ENCODE assay signal across 18 cellular contexts in the genomic region with DNA sequence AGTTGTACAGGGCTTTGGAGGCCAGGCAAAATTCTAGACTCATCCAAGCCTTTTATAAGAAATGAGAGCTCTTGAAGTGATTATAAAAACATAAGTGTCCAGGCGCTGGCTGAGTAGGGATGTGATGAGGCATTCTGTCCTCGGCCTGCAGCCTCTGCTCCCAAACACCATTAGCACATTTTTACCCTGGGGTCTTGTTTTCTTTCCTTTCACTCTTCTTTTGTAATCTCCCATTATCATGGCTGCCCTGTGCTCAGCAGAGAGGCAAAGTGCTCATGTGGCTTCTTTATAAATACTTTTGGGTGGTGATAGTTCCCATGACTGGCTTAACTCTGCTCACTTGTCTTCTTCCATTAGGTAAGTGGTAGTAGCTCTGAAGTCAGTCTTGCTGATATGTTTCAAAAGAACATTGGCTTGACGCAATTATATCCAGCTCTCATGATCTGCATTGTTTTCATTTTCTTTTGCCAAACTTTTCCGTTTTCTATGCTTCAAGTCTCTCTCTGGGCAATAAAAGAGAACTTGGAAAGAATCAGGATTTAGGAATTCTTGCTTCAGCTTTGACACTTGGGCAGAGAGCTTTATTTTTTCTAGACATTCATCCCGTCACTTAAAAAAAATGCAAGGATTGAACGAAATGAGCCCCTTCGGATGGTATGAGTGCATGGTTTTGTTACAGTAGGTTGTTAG.
DNase-seq lines count a peak whose midpoint lies in the region; ATAC-seq, FAIRE-seq and TF ChIP-seq lines count a peak whose summit lies in the region.
"Had no signal": no experiment of that assay in that cellular context is flagged by ENCODE, and none has a peak within 500 bp of the region (broad histone marks: within the 10 kb centered on the region; RNA-seq: fewer than 3 reads in every experiment).

No MANE protein-coding gene starts in this region.

- H3K23ac ChIP-seq in IMR-90 (ENCODE audit: low read depth, low read length), result 0 out of 2 replicates have a peak overlapping the region, but pooled peaks have one; percentile 8

- H3K9me3 Mint-ChIP-seq in Calu3 (ENCODE audit: low read depth, unreplicated experiment), result no peaks in the 10 kb centered on the region
- H3K9me3 Mint-ChIP-seq: activated naive CD8-positive, alpha-beta T cell treated with anti-CD3 and anti-CD28 coated beads for 36 hours; stimulated activated naive CD8-positive, alpha-beta T cell treated with anti-CD3 and anti-CD28 coated beads, Interleukin-15, Interleukin-2, amounts not matched to agents 100 ng/mL and 50 ng/mL, for 24 hours had no signal

- no peaks in the 10 kb centered on the region for H3K4me1 Mint-ChIP-seq in Calu3 (ENCODE audit: low read depth, unreplicated experiment)
- H3K4me1 Mint-ChIP-seq: activated naive CD8-positive, alpha-beta T cell treated with anti-CD3 and anti-CD28 coated beads for 36 hours; CD14-positive monocyte had no signal

- CTCF ChIA-PET in IMR-90 (lab: Yijun Ruan, JAX), result no interaction called here
- CTCF ChIA-PET in Calu3 (lab: Charles Lee), result no interaction called here

- H3K14ac ChIP-seq in IMR-90 (replicated peaks; ENCODE audit: low read depth, low read length), result 0 out of 2 replicates have a peak overlapping the region, but pooled peaks have one; percentile 45

- H2AK5ac ChIP-seq in IMR-90 (ENCODE audit: low read depth, low read length), result peak overlapping the region; percentile 71; the same call in 1 of the 2 replicates

- peak overlapping the region; percentile 16 for H3K27ac ChIP-seq in IMR-90 (ENCODE audit: insufficient read depth, low read length)
- H3K27ac ChIP-seq: epithelial cell of prostate had no signal

- H3K4me3 Mint-ChIP-seq in Calu3 (ENCODE audit: low read depth, unreplicated experiment), result no peak overlapping the region
- H3K4me3 Mint-ChIP-seq: activated naive CD8-positive, alpha-beta T cell treated with anti-CD3 and anti-CD28 coated beads for 36 hours; CD14-positive monocyte; stimulated activated naive CD8-positive, alpha-beta T cell treated with anti-CD3 and anti-CD28 coated beads, Interleukin-15, Interleukin-2, amounts not matched to agents 100 ng/mL and 50 ng/mL, for 24 hours had no signal

- no peak overlapping the region for H2BK15ac ChIP-seq in IMR-90 (ENCODE audit: low read depth, low read length)

- H4K91ac ChIP-seq in IMR-90 (ENCODE audit: insufficient read depth, low read depth, low read length), result peak overlapping the region; percentile 21; the same call in 1 of the 2 replicates

- H3K36me3 ChIP-seq in IMR-90 (ENCODE audit: control insufficient read depth, insufficient read depth, low read length), result no peaks in the 10 kb centered on the region; the same call in 1 of the 2 replicates

- no peak overlapping the region for H2AK9ac ChIP-seq in IMR-90 (replicated peaks; ENCODE audit: low read depth, low read length, poor library complexity)

- H2BK120ac ChIP-seq in IMR-90 (ENCODE audit: low read depth, low read length), result peak overlapping the region; percentile 34

- TF ChIP-seq RAD21 in IMR-90 (IDR thresholded peaks at IDR 0.05; ENCODE audit: low read length), result no peak

- no peak for TF ChIP-seq CTCF in IMR-90 (conservative IDR thresholded peaks at IDR 0.05; ENCODE audit: low read depth, low read length)
- TF ChIP-seq CTCF in fibroblast of villous mesenchyme (IDR thresholded peaks at IDR 0.05; ENCODE audit: insufficient read depth, low read depth, low read length), result no peak
- TF ChIP-seq CTCF in Calu3 (IDR thresholded peaks at IDR 0.05; ENCODE audit: unreplicated experiment), result no peak

- ATAC-seq in IMR-90 (ENCODE audit: low read depth), result peak; percentile 90

- H3K79me1 ChIP-seq in IMR-90 (ENCODE audit: low read depth in 1 of 2, low read length in 2 of 2), result peaks cover 21 to 37% of the 10 kb centered on the region in 2 experiments

- TF ChIP-seq POLR2A in IMR-90 (IDR thresholded peaks at IDR 0.05; ENCODE audit: low read depth, low read length), result no peak
- TF ChIP-seq POLR2A in GM12891 (IDR thresholded peaks at IDR 0.05; ENCODE audit: low read depth, low read length), result no peak

- no peaks in the 10 kb centered on the region for H3K9me3 ChIP-seq in IMR-90 (ENCODE audit: control insufficient read depth, insufficient read depth, low read length)

- no peaks in the 10 kb centered on the region for H3K27me3 Mint-ChIP-seq in Calu3 (ENCODE audit: unreplicated experiment)

- H3K4ac ChIP-seq in IMR-90 (ENCODE audit: low read depth, low read length), result 0 out of 2 replicates have a peak overlapping the region, but pooled peaks have one; percentile 64

- intact Hi-C loops in IMR-90 (cut with micrococcal nuclease) (no loop called here), Calu3 (cut with micrococcal nuclease; ENCODE audit: unreplicated experiment) (no loop called here)

- H3K27ac Mint-ChIP-seq in Calu3 (ENCODE audit: unreplicated experiment), result no peak overlapping the region
- H3K27ac Mint-ChIP-seq: activated naive CD8-positive, alpha-beta T cell treated with anti-CD3 and anti-CD28 coated beads for 36 hours; CD14-positive monocyte; stimulated activated naive CD8-positive, alpha-beta T cell treated with anti-CD3 and anti-CD28 coated beads, Interleukin-15, Interleukin-2, amounts not matched to agents 100 ng/mL and 50 ng/mL, for 24 hours had no signal

- no peaks in the 10 kb centered on the region for H3K27me3 ChIP-seq in IMR-90 (ENCODE audit: control insufficient read depth, insufficient read depth, low read length)

- no peak for FAIRE-seq in GM12891 (lab: Jason Lieb, UNC)
- FAIRE-seq: HTR-8/SVneo had no signal

- H3K4me2 ChIP-seq in IMR-90 (ENCODE audit: low read depth, low read length), result peak overlapping the region; percentile 35; the same call in 1 of the 2 replicates

- no CpG with 5 or more reads among the region's 7 CpGs for WGBS in IMR-90 (ENCODE audit: extremely low coverage in 2 of 2, insufficient read length in 1 of 2), 2 experiments

- H3K4me3 ChIP-seq in IMR-90 (ENCODE audit: insufficient read depth, low read depth, low read length) (no peak overlapping the region), fibroblast of villous mesenchyme (ENCODE audit: low read depth, low read length) (no peak overlapping the region), skeletal muscle cell (ENCODE audit: low read depth, low read length) (no peak overlapping the region)
- H3K4me3 ChIP-seq: skin epidermis had no signal

- in situ Hi-C loops in IMR-90 (cut with MboI; ENCODE audit: low sequenced_read_pairs), result no loop called here

- no peak overlapping the region for H3K56ac ChIP-seq in IMR-90 (ENCODE audit: extremely low read depth, insufficient read depth, low read length)

- peaks cover 6% of the 10 kb centered on the region for H3K9me1 ChIP-seq in IMR-90 (ENCODE audit: insufficient read depth, low read length)

- dilution Hi-C loops in IMR-90 (cut with HindIII; ENCODE audit: low sequenced_read_pairs, unreplicated experiment), result no loop called here

- DNase-seq in AG20443 (ENCODE audit: low spot score) (peak; percentile 32), IMR-90 (peak; percentile 59), fibroblast of villous mesenchyme (ENCODE audit: low read depth) (peak; percentile 82), skeletal muscle cell (ENCODE audit: low read depth) (peak; percentile 41), Calu3 (no peak), HUDEP-2 (lab: John Stamatoyannopoulos, UW; ENCODE audit: unreplicated experiment in 76 of 76) (no peak), GM12891 (ENCODE audit: insufficient read length, low spot score) (no peak)
- DNase-seq in stimulated activated CD4-positive, alpha-beta T cell treated with anti-CD3 and anti-CD28 coated beads, Interleukin-4, amount 100 ng/mL, for 1 hour, result no peak
- DNase-seq: activated CD4-positive, alpha-beta T cell treated with anti-CD3 and anti-CD28 coated beads for 48 hours; activated naive CD8-positive, alpha-beta T cell treated with anti-CD3 and anti-CD28 coated beads for 36 hours; activated T-cell treated with anti-CD3 and anti-CD28 coated beads for 4 hours; MV-4-11; NCI-H2107 had no signal

- H3K18ac ChIP-seq in IMR-90 (ENCODE audit: low read depth, low read length), result peak overlapping the region; percentile 33; the same call in 1 of the 2 replicates

- H3K9ac ChIP-seq in IMR-90 (ENCODE audit: low read depth, low read length), result no peak overlapping the region

- no peak overlapping the region for H2BK20ac ChIP-seq in IMR-90 (ENCODE audit: low read depth, low read length)

- no peaks in the 10 kb centered on the region for H4K20me1 ChIP-seq in IMR-90 (ENCODE audit: insufficient read depth, low read length)

- no peaks in the 10 kb centered on the region for H3K36me3 Mint-ChIP-seq in Calu3 (ENCODE audit: insufficient read depth, unreplicated experiment)
- H3K36me3 Mint-ChIP-seq: activated naive CD8-positive, alpha-beta T cell treated with anti-CD3 and anti-CD28 coated beads for 36 hours; CD14-positive monocyte had no signal

- BruUV-seq in IMR-90 (replicated peaks; lab: Mats Ljungman, UMichigan) (no TSS peak), Calu3 (replicated peaks; lab: Mats Ljungman, UMichigan) (no TSS peak)

- H2BK5ac ChIP-seq in IMR-90 (ENCODE audit: low read depth, low read length, poor library complexity, severe bottlenecking), result peak overlapping the region; percentile 33

- peak overlapping the region; percentile 26 for H2AFZ ChIP-seq in IMR-90 (replicated peaks; ENCODE audit: low read length, poor library complexity)

- 0 out of 2 replicates have a peak overlapping the region, but pooled peaks have one; percentile 29 for H4K5ac ChIP-seq in IMR-90 (ENCODE audit: low read depth, low read length)

- H4K8ac ChIP-seq in IMR-90 (ENCODE audit: low read depth in 2 of 2, low read length in 2 of 2), result peak overlapping the region in 1 of 2 experiments; percentile 28; a peak in 1 of 4 replicates

- POLR2A ChIA-PET in IMR-90 (lab: Charles Lee; ENCODE audit: unreplicated experiment), result interaction anchor here (0.6 kb wide), 1 partner anchor 144 kb away, joined by 3 read pairs; no protein-coding TSS in a partner anchor

- peaks cover 6% of the 10 kb centered on the region; the same call in 1 of the 2 replicates for H3K4me1 ChIP-seq in IMR-90 (ENCODE audit: control insufficient read depth, insufficient read depth, low read length)

TF ChIP-seq in IMR-90, 13 proteins besides CTCF, POLR2A, EP300 and RAD21 (continues in another document):
- TF ChIP-seq MXI1 (IDR thresholded peaks at IDR 0.05; ENCODE audit: borderline replicate concordance, low read depth, low read length), result no peak

TF ChIP-seq in GM12891, 5 proteins besides CTCF, POLR2A, EP300 and RAD21:
- no peak for TF ChIP-seq TAF1 (IDR thresholded peaks at IDR 0.05; ENCODE audit: low read depth, low read length)
- TF ChIP-seq SPI1 (IDR thresholded peaks at IDR 0.05; ENCODE audit: low read depth, low read length), result no peak
- no peak for TF ChIP-seq POLR2AphosphoS5 (IDR thresholded peaks at IDR 0.05; ENCODE audit: low read depth, low read length)
- no peak for TF ChIP-seq PAX5 (IDR thresholded peaks at IDR 0.05; ENCODE audit: insufficient read depth, low read length, severe bottlenecking)
- no peak for TF ChIP-seq POU2F2 (IDR thresholded peaks at IDR 0.05; ENCODE audit: low read depth, low read length)
TF ChIP-seq in GM12891: peak in this region for 0.

Comparison
In these comparisons a context has a peak if more than half of its experiments do, and no peak if none do; other contexts are left out.
1. DNase-seq: peak in AG20443 (single experiment), IMR-90 (single experiment), fibroblast of villous mesenchyme (single experiment) and skeletal muscle cell (single experiment); none in Calu3 (single experiment), HUDEP-2 (0 of 76), GM12891 (single experiment) and stimulated activated CD4-positive, alpha-beta T cell treated with anti-CD3 and anti-CD28 coated beads, Interleukin-4, amount 100 ng/mL, for 1 hour (single experiment).